9 cellular contexts compared by ENCODE assay signal in genomic region chr11:86938900-86939880, GRCh38. TPM values are rescaled to one million over a fixed set of nuclear protein-coding genes. Genes with fewer than 3 reads are reported as not detected.
A peak's percentile ranks its signal among the peaks of the same experiment; 100 is the strongest.
DNase-seq lines count a peak whose midpoint lies in the region; ATAC-seq, FAIRE-seq and TF ChIP-seq lines count a peak whose summit lies in the region.
"Had no signal": no experiment of that assay in that cellular context is flagged by ENCODE, and none has a peak within 500 bp of the region (broad histone marks: within the 10 kb centered on the region; RNA-seq: fewer than 3 reads in every experiment).

No MANE protein-coding gene starts in this region.

- H3K27me3 ChIP-seq in rectal smooth muscle tissue (ENCODE audit: control insufficient read depth, insufficient read depth, low read length), result no peaks in the 10 kb centered on the region
- H3K27me3 ChIP-seq: SJSA1 had no signal

- DNase-seq in COLO668 (lab: John Stamatoyannopoulos, UW; ENCODE audit: unreplicated experiment) (peak; percentile 12), M059J (ENCODE audit: low read depth) (peak; percentile 64), SKM-1 (lab: John Stamatoyannopoulos, UW; ENCODE audit: unreplicated experiment) (peak; percentile 49), fibroblast of peridontal ligament (ENCODE audit: extremely low read depth) (peak; percentile 83), OCI-M2 (lab: John Stamatoyannopoulos, UW; ENCODE audit: unreplicated experiment) (no peak), GM12892 (ENCODE audit: insufficient read length) (no peak)

- ATAC-seq in GM19463 (IDR thresholded peaks at IDR 0.05; ENCODE audit: unreplicated experiment), result peak; percentile 53

- H3K9ac ChIP-seq in rectal smooth muscle tissue (ENCODE audit: low read length), result no peak overlapping the region

- no peak for TF ChIP-seq POLR2A in GM12892 (IDR thresholded peaks at IDR 0.05; ENCODE audit: low read depth, low read length)

- peak overlapping the region; percentile 60 for H3K27ac ChIP-seq in rectal smooth muscle tissue (ENCODE audit: low read depth, low read length)
- H3K27ac ChIP-seq: SJSA1 had no signal

- no peak for FAIRE-seq in GM12892 (lab: Jason Lieb, UNC)

- H3K36me3 ChIP-seq in rectal smooth muscle tissue (ENCODE audit: control insufficient read depth, insufficient read depth, low read length), result no peaks in the 10 kb centered on the region
- H3K36me3 ChIP-seq: SJSA1 had no signal

- no peak overlapping the region for H3K4me3 ChIP-seq in rectal smooth muscle tissue (ENCODE audit: low read length)
- H3K4me3 ChIP-seq: SJSA1 had no signal

- H3K4me1 ChIP-seq in rectal smooth muscle tissue (ENCODE audit: control insufficient read depth, insufficient read depth, low read length), result peaks cover 27% of the 10 kb centered on the region
- H3K4me1 ChIP-seq: SJSA1 had no signal

RNA-seq across cellular contexts. Expression of gene FZD4, which starts 16.0 kb away (rescaled TPM):
- total RNA-seq in M059J (2014; rRNA removed; shearing (Covaris generic)), result 4.4 and 6.8 TPM in 2 replicates
- polyA plus RNA-seq in GM12892 (2012; ENCODE audit: missing spikeins), result not detected

Comparison
In these comparisons a context has a peak if more than half of its experiments do, and no peak if none do; other contexts are left out.
1. DNase-seq: peak in COLO668 (single experiment), M059J (single experiment), SKM-1 (single experiment) and fibroblast of peridontal ligament (single experiment); none in OCI-M2 (single experiment) and GM12892 (single experiment).